1 cellular context compared by ENCODE assay signal in genomic region chr15:101463696-101464095, GRCh38. TPM values are rescaled to one million over a fixed set of nuclear protein-coding genes. Genes with fewer than 3 reads are reported as not detected.
"Had no signal": no experiment of that assay in that cellular context is flagged by ENCODE, and none has a peak within 500 bp of the region (broad histone marks: within the 10 kb centered on the region; RNA-seq: fewer than 3 reads in every experiment).

No MANE protein-coding gene starts in this region.

RNA-seq across cellular contexts. Expression of gene PCSK6, which starts 25.8 kb away (rescaled TPM):
- total RNA-seq: M059J had no signal
